In the genomic region with DNA sequence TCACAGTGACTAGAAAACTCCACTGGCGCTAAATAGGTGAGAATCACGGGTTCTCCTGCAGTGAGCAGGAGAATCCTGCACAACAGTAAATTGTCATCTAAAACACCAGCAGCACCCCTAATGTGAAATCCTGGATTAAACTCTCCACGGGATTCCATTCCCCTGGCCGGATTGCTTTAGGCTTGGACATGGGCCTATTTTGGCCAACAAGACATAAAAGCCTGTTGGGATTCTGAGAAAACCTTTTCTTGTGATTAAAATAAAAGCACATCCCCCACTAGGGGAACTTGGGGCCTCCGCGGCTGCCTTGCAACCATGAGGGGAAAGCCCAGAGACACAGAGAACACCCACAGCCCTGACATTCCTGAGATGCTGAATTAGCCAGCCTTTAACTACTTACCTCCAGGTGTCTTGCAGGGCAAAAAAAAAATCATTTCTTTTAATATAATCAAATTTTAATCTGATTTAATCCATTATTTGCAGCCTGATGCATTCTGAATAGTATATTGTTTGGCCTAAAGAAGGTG, we compare ENCODE assay signal across 1 cellular context.
TF ChIP-seq lines count a peak whose summit lies in the region.

No MANE protein-coding gene starts in this region.

TF ChIP-seq in GM12878, 131 proteins besides CTCF, POLR2A, EP300 and RAD21:
- TF ChIP-seq SUPT20H (IDR thresholded peaks at IDR 0.05; ENCODE audit: borderline replicate concordance, control insufficient read depth, low read depth, low read length) (no peak), BCL11A (IDR thresholded peaks at IDR 0.05; ENCODE audit: low read depth, low read length) (no peak), RUNX3 (IDR thresholded peaks at IDR 0.05; ENCODE audit: low read length) (0 out of 2 replicates have a peak, but pooled peaks have one; percentile 16), PRDM15 (CRISPR knock-in tag; IDR thresholded peaks at IDR 0.05) (no peak), SREBF1 (IDR thresholded peaks at IDR 0.05; ENCODE audit: low read length) (no peak), IRF5 (IDR thresholded peaks at IDR 0.05; ENCODE audit: borderline replicate concordance) (no peak), MYB (IDR thresholded peaks at IDR 0.05; ENCODE audit: borderline replicate concordance, low read depth, low read length) (no peak), GABPA (IDR thresholded peaks at IDR 0.05; ENCODE audit: low read depth) (no peak), IRF3 (IDR thresholded peaks at IDR 0.05) (no peak), KLF5 (IDR thresholded peaks at IDR 0.05; ENCODE audit: partially characterized antibody) (no peak), MEF2B (IDR thresholded peaks at IDR 0.05; ENCODE audit: partially characterized antibody, poor library complexity, severe bottlenecking) (no peak), CHD2 (IDR thresholded peaks at IDR 0.05; ENCODE audit: borderline replicate concordance, low read depth, low read length) (no peak), MEF2A (IDR thresholded peaks at IDR 0.05; ENCODE audit: insufficient read depth, low read depth, low read length) (0 out of 2 replicates have a peak, but pooled peaks have one; percentile 6), TCF12 (IDR thresholded peaks at IDR 0.05; ENCODE audit: low read depth, low read length) (no peak)
- TF ChIP-seq, protein P1, sequence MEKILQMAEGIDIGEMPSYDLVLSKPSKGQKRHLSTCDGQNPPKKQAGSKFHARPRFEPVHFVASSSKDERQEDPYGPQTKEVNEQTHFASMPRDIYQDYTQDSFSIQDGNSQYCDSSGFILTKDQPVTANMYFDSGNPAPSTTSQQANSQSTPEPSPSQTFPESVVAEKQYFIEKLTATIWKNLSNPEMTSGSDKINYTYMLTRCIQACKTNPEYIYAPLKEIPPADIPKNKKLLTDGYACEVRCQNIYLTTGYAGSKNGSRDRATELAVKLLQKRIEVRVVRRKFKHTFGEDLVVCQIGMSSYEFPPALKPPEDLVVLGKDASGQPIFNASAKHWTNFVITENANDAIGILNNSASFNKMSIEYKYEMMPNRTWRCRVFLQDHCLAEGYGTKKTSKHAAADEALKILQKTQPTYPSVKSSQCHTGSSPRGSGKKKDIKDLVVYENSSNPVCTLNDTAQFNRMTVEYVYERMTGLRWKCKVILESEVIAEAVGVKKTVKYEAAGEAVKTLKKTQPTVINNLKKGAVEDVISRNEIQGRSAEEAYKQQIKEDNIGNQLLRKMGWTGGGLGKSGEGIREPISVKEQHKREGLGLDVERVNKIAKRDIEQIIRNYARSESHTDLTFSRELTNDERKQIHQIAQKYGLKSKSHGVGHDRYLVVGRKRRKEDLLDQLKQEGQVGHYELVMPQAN (conservative IDR thresholded peaks at IDR 0.05) = no peak
- TF ChIP-seq, protein P2, sequence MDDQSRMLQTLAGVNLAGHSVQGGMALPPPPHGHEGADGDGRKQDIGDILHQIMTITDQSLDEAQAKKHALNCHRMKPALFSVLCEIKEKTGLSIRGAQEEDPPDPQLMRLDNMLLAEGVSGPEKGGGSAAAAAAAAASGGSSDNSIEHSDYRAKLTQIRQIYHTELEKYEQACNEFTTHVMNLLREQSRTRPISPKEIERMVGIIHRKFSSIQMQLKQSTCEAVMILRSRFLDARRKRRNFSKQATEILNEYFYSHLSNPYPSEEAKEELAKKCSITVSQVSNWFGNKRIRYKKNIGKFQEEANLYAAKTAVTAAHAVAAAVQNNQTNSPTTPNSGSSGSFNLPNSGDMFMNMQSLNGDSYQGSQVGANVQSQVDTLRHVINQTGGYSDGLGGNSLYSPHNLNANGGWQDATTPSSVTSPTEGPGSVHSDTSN (IDR thresholded peaks at IDR 0.05; ENCODE audit: insufficient replicate concordance, low read depth, low read length) = no peak
- TF ChIP-seq, protein P3, sequence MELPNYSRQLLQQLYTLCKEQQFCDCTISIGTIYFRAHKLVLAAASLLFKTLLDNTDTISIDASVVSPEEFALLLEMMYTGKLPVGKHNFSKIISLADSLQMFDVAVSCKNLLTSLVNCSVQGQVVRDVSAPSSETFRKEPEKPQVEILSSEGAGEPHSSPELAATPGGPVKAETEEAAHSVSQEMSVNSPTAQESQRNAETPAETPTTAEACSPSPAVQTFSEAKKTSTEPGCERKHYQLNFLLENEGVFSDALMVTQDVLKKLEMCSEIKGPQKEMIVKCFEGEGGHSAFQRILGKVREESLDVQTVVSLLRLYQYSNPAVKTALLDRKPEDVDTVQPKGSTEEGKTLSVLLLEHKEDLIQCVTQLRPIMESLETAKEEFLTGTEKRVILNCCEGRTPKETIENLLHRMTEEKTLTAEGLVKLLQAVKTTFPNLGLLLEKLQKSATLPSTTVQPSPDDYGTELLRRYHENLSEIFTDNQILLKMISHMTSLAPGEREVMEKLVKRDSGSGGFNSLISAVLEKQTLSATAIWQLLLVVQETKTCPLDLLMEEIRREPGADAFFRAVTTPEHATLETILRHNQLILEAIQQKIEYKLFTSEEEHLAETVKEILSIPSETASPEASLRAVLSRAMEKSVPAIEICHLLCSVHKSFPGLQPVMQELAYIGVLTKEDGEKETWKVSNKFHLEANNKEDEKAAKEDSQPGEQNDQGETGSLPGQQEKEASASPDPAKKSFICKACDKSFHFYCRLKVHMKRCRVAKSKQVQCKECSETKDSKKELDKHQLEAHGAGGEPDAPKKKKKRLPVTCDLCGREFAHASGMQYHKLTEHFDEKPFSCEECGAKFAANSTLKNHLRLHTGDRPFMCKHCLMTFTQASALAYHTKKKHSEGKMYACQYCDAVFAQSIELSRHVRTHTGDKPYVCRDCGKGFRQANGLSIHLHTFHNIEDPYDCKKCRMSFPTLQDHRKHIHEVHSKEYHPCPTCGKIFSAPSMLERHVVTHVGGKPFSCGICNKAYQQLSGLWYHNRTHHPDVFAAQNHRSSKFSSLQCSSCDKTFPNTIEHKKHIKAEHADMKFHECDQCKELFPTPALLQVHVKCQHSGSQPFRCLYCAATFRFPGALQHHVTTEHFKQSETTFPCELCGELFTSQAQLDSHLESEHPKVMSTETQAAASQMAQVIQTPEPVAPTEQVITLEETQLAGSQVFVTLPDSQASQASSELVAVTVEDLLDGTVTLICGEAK (IDR thresholded peaks at IDR 0.05; ENCODE audit: borderline replicate concordance) = no peak
